Comparison of ENCODE assay signal across 1 cellular context in the genomic region with DNA sequence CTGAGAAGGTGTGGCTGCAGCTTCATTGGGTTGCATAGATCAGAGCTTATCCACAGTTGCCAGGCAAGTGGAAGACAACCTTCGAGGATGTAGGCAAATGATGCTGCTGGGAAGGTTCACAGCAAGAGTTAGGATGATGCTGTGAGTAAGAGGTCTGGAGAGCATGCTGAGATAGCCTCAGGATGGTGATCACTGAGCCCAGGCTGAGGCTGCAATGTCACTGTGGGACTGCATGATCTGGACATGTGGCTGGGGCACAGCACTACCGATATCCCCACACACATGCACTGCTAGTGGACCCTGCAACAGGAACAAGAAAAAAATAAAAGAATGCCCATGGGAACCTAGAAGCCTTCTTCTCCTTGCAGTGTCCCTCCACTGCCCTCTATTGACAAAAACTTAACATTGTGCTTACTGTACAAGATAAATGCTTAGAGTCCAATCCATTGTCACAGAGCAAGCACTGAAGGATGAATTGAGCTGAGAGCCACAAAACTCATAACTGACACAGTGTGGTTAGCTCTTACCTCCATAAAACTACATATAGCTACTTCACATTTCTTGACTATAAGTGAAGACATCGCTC.
TF ChIP-seq lines count a peak whose summit lies in the region.

No MANE protein-coding gene starts in this region.

TF ChIP-seq in IMR-90, 13 proteins besides CTCF, POLR2A, EP300 and RAD21:
- TF ChIP-seq BHLHE40 (IDR thresholded peaks at IDR 0.05; ENCODE audit: low read depth, low read length) (no peak), SMC3 (IDR thresholded peaks at IDR 0.05; ENCODE audit: low read depth, low read length) (peak; percentile 45), MAFK (IDR thresholded peaks at IDR 0.05; ENCODE audit: low read depth, low read length) (no peak; the same call in 1 of the 2 replicates), MAZ (IDR thresholded peaks at IDR 0.05; ENCODE audit: borderline replicate concordance, low read depth, low read length) (no peak)
